Comparison of ENCODE assay signal across 1 cellular context in genomic region chr15:78767331-78767951, GRCh38.
TF ChIP-seq lines count a peak whose summit lies in the region.

No MANE protein-coding gene starts in this region.

TF ChIP-seq in WTC11, 78 proteins besides CTCF, POLR2A, EP300 and RAD21 (continued from another document):
- TF ChIP-seq ZNF416 (CRISPR knock-in tag; IDR thresholded peaks at IDR 0.05) (no peak), MLX (CRISPR knock-in tag; IDR thresholded peaks at IDR 0.05) (no peak), ZSCAN18 (CRISPR knock-in tag; IDR thresholded peaks at IDR 0.05) (no peak), ZNF671 (CRISPR knock-in tag; IDR thresholded peaks at IDR 0.05) (no peak), NR2C2 (CRISPR knock-in tag; IDR thresholded peaks at IDR 0.05) (no peak), JAZF1 (CRISPR knock-in tag; IDR thresholded peaks at IDR 0.05) (no peak), JUN (CRISPR knock-in tag; IDR thresholded peaks at IDR 0.05) (no peak), HMGA2 (CRISPR knock-in tag; IDR thresholded peaks at IDR 0.05) (no peak), ATF3 (CRISPR knock-in tag; conservative IDR thresholded peaks at IDR 0.05) (no peak), ZNF219 (CRISPR knock-in tag; IDR thresholded peaks at IDR 0.05; ENCODE audit: borderline replicate concordance) (no peak), SMAD4 (CRISPR knock-in tag; IDR thresholded peaks at IDR 0.05) (no peak)
